ENCODE assay signal across 26 cellular contexts in the genomic region with DNA sequence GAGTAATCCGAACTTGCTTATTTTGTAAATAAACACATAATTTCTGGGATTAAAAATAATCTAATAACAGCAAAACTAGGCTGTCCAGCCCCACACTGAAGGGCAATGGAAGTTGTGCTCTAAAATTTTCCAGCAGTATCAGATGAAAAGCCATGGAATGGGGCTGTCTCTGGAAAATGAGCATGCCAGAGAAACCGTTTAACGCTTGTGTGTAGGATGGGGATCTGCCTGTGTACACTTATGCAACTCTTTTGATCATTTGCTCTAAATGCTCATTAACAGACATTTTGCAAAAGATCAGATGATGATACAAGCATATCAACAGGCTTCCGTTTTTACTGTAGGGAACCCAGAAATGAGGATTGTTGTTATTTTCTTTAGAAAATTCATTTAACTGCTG.
"Had no signal": no experiment of that assay in that cellular context is flagged by ENCODE, and none has a peak within 500 bp of the region (broad histone marks: within the 10 kb centered on the region; RNA-seq: fewer than 3 reads in every experiment).

No MANE protein-coding gene starts in this region.

- H3K27me3 ChIP-seq: colonic mucosa, ovary, sigmoid colon, tibial nerve, upper lobe of left lung had no signal

- H3K27ac ChIP-seq: colonic mucosa, lower lobe of right lung, ovary, psoas muscle, thoracic aorta, tibial nerve had no signal

- H3K4me1 ChIP-seq: colonic mucosa had no signal

- DNase-seq: colonic mucosa; effector memory CD8-positive, alpha-beta T cell; erythroblast; hypothalamus; immature natural killer cell; islet precursor cell; kidney glomerular epithelial cell; left colon; left ventricle myocardium superior; lower lobe of right lung; naive thymus-derived CD8-positive, alpha-beta T cell; occipital lobe; ovary; posterior cingulate gyrus; psoas muscle; sigmoid colon; stimulated activated CD4-positive, alpha-beta T cell treated with anti-CD3 and anti-CD28 coated beads, Interleukin-15, amount 100 ng/mL, for 24 hours; stimulated activated CD4-positive, alpha-beta T cell treated with anti-CD3 and anti-CD28 coated beads, Interleukin-4, amount 100 ng/mL, for 1 hour; stimulated activated CD8-positive, alpha-beta memory T cell treated with anti-CD3 and anti-CD28 coated beads, Interleukin-4, amount 100 ng/mL, for 48 hours; stimulated activated naive CD4-positive, alpha-beta T cell; stimulated activated naive CD8-positive, alpha-beta T cell treated with anti-CD3 and anti-CD28 coated beads, Interleukin-15, amount 100 ng/mL, for 72 hours; substantia nigra; upper lobe of left lung had no signal

- H3K4me1 Mint-ChIP-seq: immature natural killer cell; naive thymus-derived CD8-positive, alpha-beta T cell; stimulated activated naive CD8-positive, alpha-beta T cell treated with anti-CD3 and anti-CD28 coated beads, Interleukin-15, amount 100 ng/mL, for 72 hours had no signal

- H3K4me3 ChIP-seq: colonic mucosa, ovary, psoas muscle, sigmoid colon, tibial nerve, upper lobe of left lung had no signal

- H3K27me3 Mint-ChIP-seq: dendritic cell treated with granulocyte-macrophage colony-stimulating factor and Interleukin-4, amounts not matched to agents 40 ng/mL and 50 ng/mL, for 4 days; effector memory CD8-positive, alpha-beta T cell; stimulated activated naive CD8-positive, alpha-beta T cell treated with anti-CD3 and anti-CD28 coated beads, Interleukin-15, amount 100 ng/mL, for 72 hours had no signal

- H3K4me3 Mint-ChIP-seq: dendritic cell treated with granulocyte-macrophage colony-stimulating factor and Interleukin-4, amounts not matched to agents 40 ng/mL and 50 ng/mL, for 4 days; effector memory CD8-positive, alpha-beta T cell; immature natural killer cell; naive thymus-derived CD8-positive, alpha-beta T cell; stimulated activated naive CD8-positive, alpha-beta T cell treated with anti-CD3 and anti-CD28 coated beads, Interleukin-15, amount 100 ng/mL, for 72 hours had no signal

- H3K27ac Mint-ChIP-seq: dendritic cell treated with granulocyte-macrophage colony-stimulating factor and Interleukin-4, amounts not matched to agents 40 ng/mL and 50 ng/mL, for 4 days; effector memory CD8-positive, alpha-beta T cell; immature natural killer cell; naive thymus-derived CD8-positive, alpha-beta T cell; stimulated activated naive CD8-positive, alpha-beta T cell treated with anti-CD3 and anti-CD28 coated beads, Interleukin-15, amount 100 ng/mL, for 72 hours had no signal

- ATAC-seq: effector memory CD8-positive, alpha-beta T cell; left colon; naive thymus-derived CD8-positive, alpha-beta T cell; psoas muscle; stimulated activated naive CD8-positive, alpha-beta T cell treated with anti-CD3 and anti-CD28 coated beads, Interleukin-15, amount 100 ng/mL, for 72 hours had no signal

- H3K36me3 ChIP-seq: colonic mucosa, lower lobe of right lung, ovary, sigmoid colon, thoracic aorta, tibial nerve, upper lobe of left lung had no signal

- H3K9me3 ChIP-seq: colonic mucosa, lower lobe of right lung, ovary, psoas muscle, sigmoid colon, thoracic aorta, tibial nerve, upper lobe of left lung had no signal

- H3K36me3 Mint-ChIP-seq: immature natural killer cell; naive thymus-derived CD8-positive, alpha-beta T cell had no signal

- H3K9me3 Mint-ChIP-seq: dendritic cell treated with granulocyte-macrophage colony-stimulating factor and Interleukin-4, amounts not matched to agents 40 ng/mL and 50 ng/mL, for 4 days; stimulated activated naive CD8-positive, alpha-beta T cell treated with anti-CD3 and anti-CD28 coated beads, Interleukin-15, amount 100 ng/mL, for 72 hours had no signal
